In the genomic region with DNA sequence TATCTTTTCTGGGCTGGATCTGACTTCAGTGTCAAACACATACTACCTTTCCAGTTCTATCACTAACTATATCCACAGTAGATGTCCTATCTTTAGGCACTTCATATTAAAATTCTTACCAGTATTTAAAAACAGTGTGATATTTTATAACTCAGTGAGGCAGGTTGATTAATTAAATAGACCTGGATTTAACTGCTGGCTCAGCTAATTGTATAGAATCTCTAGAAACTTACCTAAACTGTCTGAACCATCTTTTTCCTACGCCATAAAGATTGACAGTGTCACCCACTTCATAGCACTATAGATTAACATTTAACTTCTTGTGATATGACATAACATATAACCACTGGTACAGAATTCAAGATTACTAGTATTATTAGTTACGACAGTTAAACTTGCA, we compare ENCODE assay signal across 3 cellular contexts.
TF ChIP-seq lines count a peak whose summit lies in the region.

No MANE protein-coding gene starts in this region.

TF ChIP-seq in HepG2, 621 proteins besides CTCF, POLR2A, EP300 and RAD21:
- TF ChIP-seq CREB1 (IDR thresholded peaks at IDR 0.05) (no peak), CREB1 (CRISPR knock-in tag; IDR thresholded peaks at IDR 0.05) (no peak), RBAK (CRISPR knock-in tag; IDR thresholded peaks at IDR 0.05) (no peak), TARDBP (CRISPR knock-in tag; IDR thresholded peaks at IDR 0.05) (no peak), ZNF12 (CRISPR knock-in tag; IDR thresholded peaks at IDR 0.05) (no peak), MAFK (conservative IDR thresholded peaks at IDR 0.05 in 1 of 2, IDR thresholded peaks at IDR 0.05 in 1 of 2; ENCODE audit: low read length in 2 of 2) (peak; percentile 54 to 74), MAFF (IDR thresholded peaks at IDR 0.05; ENCODE audit: low read depth, low read length) (peak; percentile 58; the same call in 1 of the 2 replicates)
- TF ChIP-seq, protein P1, sequence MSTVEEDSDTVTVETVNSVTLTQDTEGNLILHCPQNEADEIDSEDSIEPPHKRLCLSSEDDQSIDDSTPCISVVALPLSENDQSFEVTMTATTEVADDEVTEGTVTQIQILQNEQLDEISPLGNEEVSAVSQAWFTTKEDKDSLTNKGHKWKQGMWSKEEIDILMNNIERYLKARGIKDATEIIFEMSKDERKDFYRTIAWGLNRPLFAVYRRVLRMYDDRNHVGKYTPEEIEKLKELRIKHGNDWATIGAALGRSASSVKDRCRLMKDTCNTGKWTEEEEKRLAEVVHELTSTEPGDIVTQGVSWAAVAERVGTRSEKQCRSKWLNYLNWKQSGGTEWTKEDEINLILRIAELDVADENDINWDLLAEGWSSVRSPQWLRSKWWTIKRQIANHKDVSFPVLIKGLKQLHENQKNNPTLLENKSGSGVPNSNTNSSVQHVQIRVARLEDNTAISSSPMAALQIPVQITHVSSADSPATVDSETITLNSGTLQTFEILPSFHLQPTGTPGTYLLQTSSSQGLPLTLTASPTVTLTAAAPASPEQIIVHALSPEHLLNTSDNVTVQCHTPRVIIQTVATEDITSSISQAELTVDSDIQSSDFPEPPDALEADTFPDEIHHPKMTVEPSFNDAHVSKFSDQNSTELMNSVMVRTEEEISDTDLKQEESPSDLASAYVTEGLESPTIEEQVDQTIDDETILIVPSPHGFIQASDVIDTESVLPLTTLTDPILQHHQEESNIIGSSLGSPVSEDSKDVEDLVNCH (CRISPR knock-in tag; IDR thresholded peaks at IDR 0.05), result no peak
- TF ChIP-seq, protein P2, sequence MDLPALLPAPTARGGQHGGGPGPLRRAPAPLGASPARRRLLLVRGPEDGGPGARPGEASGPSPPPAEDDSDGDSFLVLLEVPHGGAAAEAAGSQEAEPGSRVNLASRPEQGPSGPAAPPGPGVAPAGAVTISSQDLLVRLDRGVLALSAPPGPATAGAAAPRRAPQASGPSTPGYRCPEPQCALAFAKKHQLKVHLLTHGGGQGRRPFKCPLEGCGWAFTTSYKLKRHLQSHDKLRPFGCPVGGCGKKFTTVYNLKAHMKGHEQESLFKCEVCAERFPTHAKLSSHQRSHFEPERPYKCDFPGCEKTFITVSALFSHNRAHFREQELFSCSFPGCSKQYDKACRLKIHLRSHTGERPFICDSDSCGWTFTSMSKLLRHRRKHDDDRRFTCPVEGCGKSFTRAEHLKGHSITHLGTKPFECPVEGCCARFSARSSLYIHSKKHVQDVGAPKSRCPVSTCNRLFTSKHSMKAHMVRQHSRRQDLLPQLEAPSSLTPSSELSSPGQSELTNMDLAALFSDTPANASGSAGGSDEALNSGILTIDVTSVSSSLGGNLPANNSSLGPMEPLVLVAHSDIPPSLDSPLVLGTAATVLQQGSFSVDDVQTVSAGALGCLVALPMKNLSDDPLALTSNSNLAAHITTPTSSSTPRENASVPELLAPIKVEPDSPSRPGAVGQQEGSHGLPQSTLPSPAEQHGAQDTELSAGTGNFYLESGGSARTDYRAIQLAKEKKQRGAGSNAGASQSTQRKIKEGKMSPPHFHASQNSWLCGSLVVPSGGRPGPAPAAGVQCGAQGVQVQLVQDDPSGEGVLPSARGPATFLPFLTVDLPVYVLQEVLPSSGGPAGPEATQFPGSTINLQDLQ (CRISPR knock-in tag; IDR thresholded peaks at IDR 0.05), result no peak
TF ChIP-seq in HepG2: peak in this region for 2.

TF ChIP-seq in IMR-90, 13 proteins besides CTCF, POLR2A, EP300 and RAD21:
- TF ChIP-seq CHD1 (IDR thresholded peaks at IDR 0.05; ENCODE audit: low read depth, low read length) (no peak), CEBPB (IDR thresholded peaks at IDR 0.05; ENCODE audit: low read depth, low read length) (no peak), MAFK (IDR thresholded peaks at IDR 0.05; ENCODE audit: low read depth, low read length) (peak; percentile 71), NFE2L2 (IDR thresholded peaks at IDR 0.05; ENCODE audit: low read depth, low read length) (no peak)
- TF ChIP-seq, protein P3, sequence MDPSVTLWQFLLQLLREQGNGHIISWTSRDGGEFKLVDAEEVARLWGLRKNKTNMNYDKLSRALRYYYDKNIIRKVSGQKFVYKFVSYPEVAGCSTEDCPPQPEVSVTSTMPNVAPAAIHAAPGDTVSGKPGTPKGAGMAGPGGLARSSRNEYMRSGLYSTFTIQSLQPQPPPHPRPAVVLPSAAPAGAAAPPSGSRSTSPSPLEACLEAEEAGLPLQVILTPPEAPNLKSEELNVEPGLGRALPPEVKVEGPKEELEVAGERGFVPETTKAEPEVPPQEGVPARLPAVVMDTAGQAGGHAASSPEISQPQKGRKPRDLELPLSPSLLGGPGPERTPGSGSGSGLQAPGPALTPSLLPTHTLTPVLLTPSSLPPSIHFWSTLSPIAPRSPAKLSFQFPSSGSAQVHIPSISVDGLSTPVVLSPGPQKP (IDR thresholded peaks at IDR 0.05; ENCODE audit: borderline replicate concordance, low read depth, low read length), result no peak
- TF ChIP-seq, protein P4, sequence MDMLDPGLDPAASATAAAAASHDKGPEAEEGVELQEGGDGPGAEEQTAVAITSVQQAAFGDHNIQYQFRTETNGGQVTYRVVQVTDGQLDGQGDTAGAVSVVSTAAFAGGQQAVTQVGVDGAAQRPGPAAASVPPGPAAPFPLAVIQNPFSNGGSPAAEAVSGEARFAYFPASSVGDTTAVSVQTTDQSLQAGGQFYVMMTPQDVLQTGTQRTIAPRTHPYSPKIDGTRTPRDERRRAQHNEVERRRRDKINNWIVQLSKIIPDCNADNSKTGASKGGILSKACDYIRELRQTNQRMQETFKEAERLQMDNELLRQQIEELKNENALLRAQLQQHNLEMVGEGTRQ (IDR thresholded peaks at IDR 0.05; ENCODE audit: low read depth, low read length), result no peak
TF ChIP-seq in IMR-90: peak in this region for 1.

TF ChIP-seq in K562, 482 proteins besides CTCF, POLR2A, EP300 and RAD21:
- TF ChIP-seq ZNF316 (IDR thresholded peaks at IDR 0.05), result peak; percentile 58
- 0 out of 2 replicates have a peak, but pooled peaks have one; percentile 4 for TF ChIP-seq MAFF (IDR thresholded peaks at IDR 0.05; ENCODE audit: low read length)
- TF ChIP-seq, protein P5, sequence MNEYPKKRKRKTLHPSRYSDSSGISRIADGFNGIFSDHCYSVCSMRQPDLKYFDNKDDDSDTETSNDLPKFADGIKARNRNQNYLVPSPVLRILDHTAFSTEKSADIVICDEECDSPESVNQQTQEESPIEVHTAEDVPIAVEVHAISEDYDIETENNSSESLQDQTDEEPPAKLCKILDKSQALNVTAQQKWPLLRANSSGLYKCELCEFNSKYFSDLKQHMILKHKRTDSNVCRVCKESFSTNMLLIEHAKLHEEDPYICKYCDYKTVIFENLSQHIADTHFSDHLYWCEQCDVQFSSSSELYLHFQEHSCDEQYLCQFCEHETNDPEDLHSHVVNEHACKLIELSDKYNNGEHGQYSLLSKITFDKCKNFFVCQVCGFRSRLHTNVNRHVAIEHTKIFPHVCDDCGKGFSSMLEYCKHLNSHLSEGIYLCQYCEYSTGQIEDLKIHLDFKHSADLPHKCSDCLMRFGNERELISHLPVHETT (CRISPR knock-in tag; conservative IDR thresholded peaks at IDR 0.05 in 1 of 2, IDR thresholded peaks at IDR 0.05 in 1 of 2), result no peak
